1 cellular context compared by ENCODE assay signal in genomic region chr3:107001635-107002034, GRCh38.
TF ChIP-seq lines count a peak whose summit lies in the region.

No MANE protein-coding gene starts in this region.

TF ChIP-seq in IMR-90, 13 proteins besides CTCF, POLR2A, EP300 and RAD21 (continued from another document):
- no peak for TF ChIP-seq CEBPB (IDR thresholded peaks at IDR 0.05; ENCODE audit: low read depth, low read length)
- TF ChIP-seq RFX5 (IDR thresholded peaks at IDR 0.05; ENCODE audit: low read depth, low read length), result no peak
- TF ChIP-seq ELK1 (IDR thresholded peaks at IDR 0.05; ENCODE audit: borderline replicate concordance, low read depth, low read length), result no peak
- TF ChIP-seq MXI1 (IDR thresholded peaks at IDR 0.05; ENCODE audit: borderline replicate concordance, low read depth, low read length), result no peak
- no peak for TF ChIP-seq FOS (IDR thresholded peaks at IDR 0.05; ENCODE audit: low read depth, low read length)
- TF ChIP-seq USF2 (IDR thresholded peaks at IDR 0.05; ENCODE audit: low read depth, low read length), result no peak
- TF ChIP-seq CHD1 (IDR thresholded peaks at IDR 0.05; ENCODE audit: low read depth, low read length), result no peak
- TF ChIP-seq NFE2L2 (IDR thresholded peaks at IDR 0.05; ENCODE audit: low read depth, low read length), result no peak
